ENCODE assay signal across 1 cellular context in genomic region chr3:43737001-43737440, GRCh38.
TF ChIP-seq lines count a peak whose summit lies in the region.

No MANE protein-coding gene starts in this region.

TF ChIP-seq in IMR-90, 13 proteins besides CTCF, POLR2A, EP300 and RAD21 (continued from another document):
- TF ChIP-seq ELK1 (IDR thresholded peaks at IDR 0.05; ENCODE audit: borderline replicate concordance, low read depth, low read length) (no peak), FOS (IDR thresholded peaks at IDR 0.05; ENCODE audit: low read depth, low read length) (no peak), MAFK (IDR thresholded peaks at IDR 0.05; ENCODE audit: low read depth, low read length) (no peak), CEBPB (IDR thresholded peaks at IDR 0.05; ENCODE audit: low read depth, low read length) (no peak), RFX5 (IDR thresholded peaks at IDR 0.05; ENCODE audit: low read depth, low read length) (no peak), MAZ (IDR thresholded peaks at IDR 0.05; ENCODE audit: borderline replicate concordance, low read depth, low read length) (no peak), MXI1 (IDR thresholded peaks at IDR 0.05; ENCODE audit: borderline replicate concordance, low read depth, low read length) (no peak), RCOR1 (IDR thresholded peaks at IDR 0.05; ENCODE audit: insufficient replicate concordance, low read length) (no peak)
